1 cellular context compared by ENCODE assay signal in the genomic region with DNA sequence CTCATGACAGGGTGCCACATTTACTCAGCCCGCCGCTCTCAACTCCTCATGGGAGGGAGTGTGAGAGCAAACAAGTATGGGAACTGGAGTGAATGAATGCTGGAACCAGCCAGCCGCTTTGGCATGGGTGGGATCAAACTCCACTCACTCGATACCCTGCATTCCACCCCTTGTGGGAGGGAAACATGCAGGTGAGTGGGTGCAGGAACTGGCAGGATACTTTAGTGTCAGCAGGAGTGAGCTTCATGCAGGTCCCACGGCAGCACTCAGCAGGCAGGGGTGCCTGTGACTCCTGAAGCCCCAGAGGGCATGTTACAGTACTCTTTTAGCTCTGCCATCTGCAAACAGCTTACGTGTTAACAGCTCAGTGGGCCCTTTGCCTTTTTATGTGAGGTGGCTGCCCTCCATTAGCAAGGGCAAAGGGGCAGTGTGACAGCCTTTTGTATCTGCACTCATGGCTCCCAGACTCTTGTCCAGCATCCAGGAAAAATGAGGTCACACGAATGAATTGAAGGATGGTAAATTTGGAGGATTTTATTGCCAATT.
TF ChIP-seq lines count a peak whose summit lies in the region.

No MANE protein-coding gene starts in this region.

TF ChIP-seq in H1, 55 proteins besides CTCF, POLR2A, EP300 and RAD21:
- TF ChIP-seq SP1 (IDR thresholded peaks at IDR 0.05; ENCODE audit: low read depth, low read length) (no peak), SP4 (IDR thresholded peaks at IDR 0.05; ENCODE audit: low read length) (no peak), POU5F1 (IDR thresholded peaks at IDR 0.05; ENCODE audit: low read depth, low read length) (no peak), RBBP5 (IDR thresholded peaks at IDR 0.05; ENCODE audit: borderline replicate concordance, low read depth, low read length) (no peak), RFX5 (IDR thresholded peaks at IDR 0.05; ENCODE audit: borderline replicate concordance, low read depth, low read length) (no peak), POLR2AphosphoS5 (IDR thresholded peaks at IDR 0.05; ENCODE audit: low read depth, low read length) (no peak), CHD1 (IDR thresholded peaks at IDR 0.05; ENCODE audit: low read depth, low read length) (no peak), CEBPB (IDR thresholded peaks at IDR 0.05; ENCODE audit: low read depth, low read length) (no peak), TEAD4 (IDR thresholded peaks at IDR 0.05; ENCODE audit: low read depth, low read length) (no peak), TAF7 (optimal IDR thresholded peaks at IDR 0.05; ENCODE audit: borderline replicate concordance, low read depth, low read length) (no peak), CHD7 (IDR thresholded peaks at IDR 0.05; ENCODE audit: insufficient replicate concordance, low read length) (no peak), CTBP2 (IDR thresholded peaks at IDR 0.05; ENCODE audit: borderline replicate concordance, insufficient read depth, insufficient read length, low read length) (no peak), CBX5 (IDR thresholded peaks at IDR 0.05; ENCODE audit: low read depth, low read length) (no peak), SAP30 (IDR thresholded peaks at IDR 0.05; ENCODE audit: insufficient read depth, insufficient replicate concordance, low read length) (no peak), EGR1 (IDR thresholded peaks at IDR 0.05; ENCODE audit: borderline replicate concordance, low read depth, low read length) (no peak)
- TF ChIP-seq, protein P1, sequence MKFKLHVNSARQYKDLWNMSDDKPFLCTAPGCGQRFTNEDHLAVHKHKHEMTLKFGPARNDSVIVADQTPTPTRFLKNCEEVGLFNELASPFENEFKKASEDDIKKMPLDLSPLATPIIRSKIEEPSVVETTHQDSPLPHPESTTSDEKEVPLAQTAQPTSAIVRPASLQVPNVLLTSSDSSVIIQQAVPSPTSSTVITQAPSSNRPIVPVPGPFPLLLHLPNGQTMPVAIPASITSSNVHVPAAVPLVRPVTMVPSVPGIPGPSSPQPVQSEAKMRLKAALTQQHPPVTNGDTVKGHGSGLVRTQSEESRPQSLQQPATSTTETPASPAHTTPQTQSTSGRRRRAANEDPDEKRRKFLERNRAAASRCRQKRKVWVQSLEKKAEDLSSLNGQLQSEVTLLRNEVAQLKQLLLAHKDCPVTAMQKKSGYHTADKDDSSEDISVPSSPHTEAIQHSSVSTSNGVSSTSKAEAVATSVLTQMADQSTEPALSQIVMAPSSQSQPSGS (IDR thresholded peaks at IDR 0.05; ENCODE audit: low read length), result no peak
